Comparison of ENCODE assay signal across 13 cellular contexts in genomic region chr9:88733651-88734470, GRCh38.
A peak's percentile ranks its signal among the peaks of the same experiment; 100 is the strongest.
DNase-seq lines count a peak whose midpoint lies in the region; TF ChIP-seq lines count a peak whose summit lies in the region.
"Had no signal": no experiment of that assay in that cellular context is flagged by ENCODE, and none has a peak within 500 bp of the region (broad histone marks: within the 10 kb centered on the region; RNA-seq: fewer than 3 reads in every experiment).

No MANE protein-coding gene starts in this region.

- H3K9me3 Mint-ChIP-seq in mesothelial cell of epicardium, result peaks cover 9% of the 10 kb centered on the region

- H3K4me1 ChIP-seq in prostate gland (replicated peaks) (no peaks in the 10 kb centered on the region), BE2C (peaks cover 21% of the 10 kb centered on the region)

- H3K4me3 ChIP-seq in prostate gland (no peak overlapping the region), BE2C (ENCODE audit: low read depth, low read length) (no peak overlapping the region)

- no peak for TF ChIP-seq POLR2A in prostate gland (IDR thresholded peaks at IDR 0.05)

- peaks cover 32% of the 10 kb centered on the region for H3K4me1 Mint-ChIP-seq in mesothelial cell of epicardium
- H3K4me1 Mint-ChIP-seq: activated CD4-positive, alpha-beta T cell treated with anti-CD3 and anti-CD28 coated beads for 36 hours had no signal

- TF ChIP-seq CTCF in mesothelial cell of epicardium (IDR thresholded peaks at IDR 0.05; ENCODE audit: unreplicated experiment) (no peak), prostate gland (IDR thresholded peaks at IDR 0.05) (no peak), BE2C (IDR thresholded peaks at IDR 0.05; ENCODE audit: low read depth, low read length) (no peak)

- H3K36me3 Mint-ChIP-seq in mesothelial cell of epicardium, result no peaks in the 10 kb centered on the region

- H3K27ac Mint-ChIP-seq in mesothelial cell of epicardium, result peak overlapping the region; percentile 71
- H3K27ac Mint-ChIP-seq: activated CD4-positive, alpha-beta T cell treated with anti-CD3 and anti-CD28 coated beads for 36 hours had no signal

- H3K4me3 Mint-ChIP-seq in mesothelial cell of epicardium, result no peak overlapping the region
- H3K4me3 Mint-ChIP-seq: activated CD4-positive, alpha-beta T cell treated with anti-CD3 and anti-CD28 coated beads for 36 hours had no signal

- 40% methylated on average over 8 of the region's 8 CpGs for WGBS in prostate gland

- intact Hi-C loops in prostate gland (cut with DNase I), result no loop called here

- no peaks in the 10 kb centered on the region for H3K36me3 ChIP-seq in prostate gland
- no peaks in the 10 kb centered on the region for H3K36me3 ChIP-seq in BE2C

- H3K9me3 ChIP-seq in prostate gland (no peaks in the 10 kb centered on the region), BE2C (no peaks in the 10 kb centered on the region)

- H3K27me3 ChIP-seq in prostate gland (replicated peaks; ENCODE audit: insufficient read depth), result no peaks in the 10 kb centered on the region
- no peaks in the 10 kb centered on the region for H3K27me3 ChIP-seq in BE2C

- H3K27ac ChIP-seq in prostate gland, result peak overlapping the region in 1 of 2 donors; percentile 24

- DNase-seq in AG08395 (ENCODE audit: low spot score) (peak; percentile 50), NCI-H2171 treated with DMSO at 0.1 percent for 48 hours (lab: John Stamatoyannopoulos, UW) (peak; percentile 67), epidermal melanocyte (ENCODE audit: insufficient read length, low spot score) (peak; percentile 20), mesothelial cell of epicardium (ENCODE audit: low spot score in 2 of 2, unreplicated experiment in 2 of 2) (no peak), prostate gland (ENCODE audit: low spot score) (no peak), HUDEP-2 (lab: John Stamatoyannopoulos, UW; ENCODE audit: unreplicated experiment in 76 of 76) (no peak), BE2C (no peak), NCI-H2227 treated with DMSO at 0.1 percent for 48 hours (lab: John Stamatoyannopoulos, UW) (no peak)
- DNase-seq: activated CD4-positive, alpha-beta T cell treated with anti-CD3 and anti-CD28 coated beads for 36 hours; activated gamma-delta T cell; GOT3; NCI-H524 treated with DMSO at 0.1 percent for 48 hours; occipital lobe had no signal

- no peaks in the 10 kb centered on the region for H3K27me3 Mint-ChIP-seq in mesothelial cell of epicardium (ENCODE audit: low read depth)

Comparison
In these comparisons a context has a peak if more than half of its experiments do, and no peak if none do; other contexts are left out.
1. DNase-seq: peak in AG08395 (single experiment), NCI-H2171 treated with DMSO at 0.1 percent for 48 hours (single experiment) and epidermal melanocyte (single experiment); none in mesothelial cell of epicardium (0 of 2), prostate gland (single experiment), HUDEP-2 (0 of 76), BE2C (single experiment) and NCI-H2227 treated with DMSO at 0.1 percent for 48 hours (single experiment).